8 cellular contexts compared by ENCODE assay signal in the genomic region with DNA sequence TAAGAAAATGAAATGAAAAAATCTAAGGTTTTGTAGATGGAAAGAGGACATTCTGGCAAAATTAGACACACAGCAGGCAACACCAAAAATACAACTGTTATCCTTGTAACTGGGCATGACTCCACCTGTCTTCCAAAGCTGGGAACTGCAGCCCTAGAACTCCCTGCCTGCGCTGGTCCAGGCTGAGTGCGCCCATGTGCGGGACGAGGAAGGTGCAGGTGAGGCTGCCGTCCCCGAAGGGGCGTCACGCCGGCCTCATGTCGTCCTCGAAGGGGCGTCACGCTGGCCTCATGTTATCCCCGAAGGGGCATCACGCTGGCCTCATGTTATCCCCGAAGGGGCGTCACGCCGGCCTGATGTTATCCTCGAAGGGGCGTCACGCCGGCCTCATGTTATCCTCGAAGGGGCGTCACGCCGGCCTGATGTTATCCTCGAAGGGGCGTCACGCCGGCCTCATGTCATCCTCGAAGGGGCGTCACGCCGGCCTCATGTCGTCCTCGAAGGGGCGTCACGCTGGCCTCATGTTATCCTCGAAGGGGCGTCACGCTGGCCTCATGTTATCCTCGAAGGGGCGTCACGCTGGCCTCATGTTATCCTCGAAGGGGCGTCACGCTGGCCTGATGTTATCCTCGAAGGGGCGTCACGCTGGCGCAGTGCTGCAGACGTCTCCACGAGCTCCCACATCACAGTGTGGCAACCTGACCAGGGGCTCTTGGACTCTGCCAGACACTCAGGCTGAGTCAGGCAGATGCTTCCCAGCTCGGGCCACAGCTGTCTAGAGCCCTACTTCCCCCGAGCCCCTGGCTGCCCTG.
DNase-seq lines count a peak whose midpoint lies in the region; ATAC-seq, FAIRE-seq and TF ChIP-seq lines count a peak whose summit lies in the region.
"Not testable (repeated sequence)": the region's sequence is repeated elsewhere in the genome, so short reads cannot be mapped to it uniquely, and the experiment has no call there.

No MANE protein-coding gene starts in this region.

- H3K36me3 Mint-ChIP-seq in activated CD8-positive, alpha-beta memory T cell treated with anti-CD3 and anti-CD28 coated beads, Interleukin-2, amount 10 ng/mL, durations not matched to agents 7 days and 5 days, result not testable (repeated sequence)

- not testable (repeated sequence) for H3K9ac ChIP-seq in Loucy (ENCODE audit: low read depth, low read length, poor library complexity, severe bottlenecking); OCI-LY3 (ENCODE audit: low read length)

- H3K4me1 ChIP-seq in Loucy (ENCODE audit: insufficient read depth, low read length, poor library complexity, severe bottlenecking); OCI-LY3 (ENCODE audit: low read length); prostate gland (replicated peaks): not testable (repeated sequence)

- not testable (repeated sequence) for H3K4me2 ChIP-seq in Loucy (ENCODE audit: low read depth, low read length, poor library complexity, severe bottlenecking); OCI-LY3 (ENCODE audit: low read length)

- H3K9me3 ChIP-seq in Loucy (ENCODE audit: insufficient read depth, low read depth, low read length); OCI-LY3 (ENCODE audit: insufficient read depth, low read length); prostate gland: not testable (repeated sequence)

- intact Hi-C loops in prostate gland (cut with DNase I), result not testable (repeated sequence)

- H3K4me1 Mint-ChIP-seq in activated CD8-positive, alpha-beta memory T cell treated with anti-CD3 and anti-CD28 coated beads, Interleukin-2, amount 10 ng/mL, durations not matched to agents 7 days and 5 days, result not testable (repeated sequence)

- H3K27ac Mint-ChIP-seq in activated CD8-positive, alpha-beta memory T cell treated with anti-CD3 and anti-CD28 coated beads, Interleukin-2, amount 10 ng/mL, durations not matched to agents 7 days and 5 days, result not testable (repeated sequence)

- 93% methylated on average over 56 of the region's 56 CpGs for WGBS in prostate gland

- FAIRE-seq in GM12891 (lab: Jason Lieb, UNC), result peak; percentile 5

- not testable (repeated sequence) for H3K4me3 ChIP-seq in Loucy (ENCODE audit: low read length, poor library complexity, severe bottlenecking); OCI-LY3 (ENCODE audit: low read length); fibroblast of mammary gland (ENCODE audit: control insufficient read depth, low read depth, low read length); prostate gland

- not testable (repeated sequence) for TF ChIP-seq POLR2A in GM12891 (IDR thresholded peaks at IDR 0.05; ENCODE audit: low read depth, low read length); prostate gland (IDR thresholded peaks at IDR 0.05)

- not testable (repeated sequence) for H2AFZ ChIP-seq in Loucy (ENCODE audit: low read length); OCI-LY3 (ENCODE audit: low read depth, low read length)

- H3K27me3 Mint-ChIP-seq in activated CD8-positive, alpha-beta memory T cell treated with anti-CD3 and anti-CD28 coated beads, Interleukin-2, amount 10 ng/mL, durations not matched to agents 7 days and 5 days, result not testable (repeated sequence)

- CTCF ChIA-PET in activated CD8-positive, alpha-beta memory T cell treated with anti-CD3 and anti-CD28 coated beads, Interleukin-2, amount 10 ng/mL, durations not matched to agents 7 days and 5 days (lab: Charles Lee), result not testable (repeated sequence)

- not testable (repeated sequence) for H3K27me3 ChIP-seq in Loucy (ENCODE audit: insufficient read depth, low read length, poor library complexity, severe bottlenecking); prostate gland (replicated peaks; ENCODE audit: insufficient read depth)
- H3K27me3 ChIP-seq in OCI-LY3 (ENCODE audit: low read depth, low read length), result peaks cover 10% of the 10 kb centered on the region

- H3F3A ChIP-seq in Loucy (ENCODE audit: low read depth), result not testable (repeated sequence)

- not testable (repeated sequence) for H3K9me2 ChIP-seq in Loucy (replicated peaks; ENCODE audit: low read depth, low read length)

- H3K9me3 Mint-ChIP-seq in activated CD8-positive, alpha-beta memory T cell treated with anti-CD3 and anti-CD28 coated beads, Interleukin-2, amount 10 ng/mL, durations not matched to agents 7 days and 5 days (ENCODE audit: low read depth), result not testable (repeated sequence)

- H3K4me3 Mint-ChIP-seq in activated CD8-positive, alpha-beta memory T cell treated with anti-CD3 and anti-CD28 coated beads, Interleukin-2, amount 10 ng/mL, durations not matched to agents 7 days and 5 days, result not testable (repeated sequence)

- not testable (repeated sequence) for ATAC-seq in activated CD8-positive, alpha-beta memory T cell treated with anti-CD3 and anti-CD28 coated beads, Interleukin-2, amount 10 ng/mL, durations not matched to agents 7 days and 5 days

- H3K36me3 ChIP-seq in Loucy (ENCODE audit: insufficient read depth, low read length); OCI-LY3 (replicated peaks; ENCODE audit: low read depth, low read length); prostate gland: not testable (repeated sequence)

- TF ChIP-seq CTCF in 22Rv1 (IDR thresholded peaks at IDR 0.05), result peak; percentile 61
- peak; percentile 29 for TF ChIP-seq CTCF in Loucy (conservative IDR thresholded peaks at IDR 0.05; ENCODE audit: low read length)
- peak; percentile 38 for TF ChIP-seq CTCF in OCI-LY3 (IDR thresholded peaks at IDR 0.05; ENCODE audit: low read depth, low read length)
- TF ChIP-seq CTCF in fibroblast of mammary gland (conservative IDR thresholded peaks at IDR 0.05; ENCODE audit: control insufficient read depth, insufficient read depth, low read depth, low read length), result peak; percentile 21
- peak in 3 of 4 experiments; percentile 60 to 67 (median 65) for TF ChIP-seq CTCF in prostate gland (IDR thresholded peaks at IDR 0.05)

- DNase-seq in GM12891 (ENCODE audit: insufficient read length, low spot score) (peak; percentile 41), left kidney (ENCODE audit: low read depth, low spot score) (peak; percentile 41)
- DNase-seq in activated CD8-positive, alpha-beta memory T cell treated with anti-CD3 and anti-CD28 coated beads, Interleukin-2, amount 10 ng/mL, durations not matched to agents 7 days and 5 days, result peak; percentile 33
- DNase-seq in fibroblast of mammary gland (ENCODE audit: low read depth); prostate gland (ENCODE audit: low spot score): not testable (repeated sequence)

- H3K27ac ChIP-seq in 22Rv1; OCI-LY3 (ENCODE audit: low read length); prostate gland: not testable (repeated sequence)

- not testable (repeated sequence) for H3K79me2 ChIP-seq in Loucy (ENCODE audit: insufficient read depth, low read length); OCI-LY3 (ENCODE audit: low read length)

- H4K20me1 ChIP-seq in Loucy (ENCODE audit: insufficient read depth, low read length, poor library complexity, severe bottlenecking); OCI-LY3 (ENCODE audit: insufficient read depth, low read length): not testable (repeated sequence)
